Comparison of ENCODE assay signal across 1 cellular context in genomic region chr6:159169193-159169555, GRCh38.
TF ChIP-seq lines count a peak whose summit lies in the region.

Gene FNDC1 (plus strand): TSS chr6:159169400. CDS start chr6:159169597, 197 bp downstream.

TF ChIP-seq in SK-N-SH, 30 proteins besides CTCF, POLR2A, EP300 and RAD21 (continued from another document):
- TF ChIP-seq TEAD4 (IDR thresholded peaks at IDR 0.05; ENCODE audit: borderline replicate concordance, insufficient read depth) = no peak
- TF ChIP-seq EZH2phosphoT487 (IDR thresholded peaks at IDR 0.05; ENCODE audit: borderline replicate concordance, low read depth) = no peak
- TF ChIP-seq, protein P1, sequence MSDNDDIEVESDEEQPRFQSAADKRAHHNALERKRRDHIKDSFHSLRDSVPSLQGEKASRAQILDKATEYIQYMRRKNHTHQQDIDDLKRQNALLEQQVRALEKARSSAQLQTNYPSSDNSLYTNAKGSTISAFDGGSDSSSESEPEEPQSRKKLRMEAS (IDR thresholded peaks at IDR 0.05; ENCODE audit: low read depth) = no peak
- no peak for TF ChIP-seq RFX5 (IDR thresholded peaks at IDR 0.05; ENCODE audit: low read length)
- no peak for TF ChIP-seq PBX3 (IDR thresholded peaks at IDR 0.05)
- no peak for TF ChIP-seq FOSL2 (IDR thresholded peaks at IDR 0.05; ENCODE audit: borderline replicate concordance, low read depth)
- no peak for TF ChIP-seq CHD2 (IDR thresholded peaks at IDR 0.05; ENCODE audit: low read length, partially characterized antibody)
- TF ChIP-seq NFIC (IDR thresholded peaks at IDR 0.05; ENCODE audit: borderline replicate concordance) = no peak
- no peak for TF ChIP-seq YY1 (IDR thresholded peaks at IDR 0.05; ENCODE audit: low read depth)
